Comparison of ENCODE assay signal across 9 cellular contexts in genomic region chr3:10286596-10287295, GRCh38. TPM values are rescaled to one million over a fixed set of nuclear protein-coding genes. Genes with fewer than 3 reads are reported as not detected.
A peak's percentile ranks its signal among the peaks of the same experiment; 100 is the strongest.
DNase-seq lines count a peak whose midpoint lies in the region; ATAC-seq and TF ChIP-seq lines count a peak whose summit lies in the region.
"Had no signal": no experiment of that assay in that cellular context is flagged by ENCODE, and none has a peak within 500 bp of the region (broad histone marks: within the 10 kb centered on the region; RNA-seq: fewer than 3 reads in every experiment).

No MANE protein-coding gene starts in this region.

- no peak overlapping the region for H3K4me3 ChIP-seq in astrocyte of the cerebellum (ENCODE audit: low read depth, low read length)
- H3K4me3 ChIP-seq: pancreas had no signal

- TF ChIP-seq CTCF in astrocyte of the cerebellum (IDR thresholded peaks at IDR 0.05; ENCODE audit: low read depth, low read length, missing control alignments) = peak; percentile 60

- DNase-seq in GDM1 (lab: John Stamatoyannopoulos, UW) = peak; percentile 6
- DNase-seq in M059J (ENCODE audit: low read depth) = peak; percentile 81
- peak; percentile 90 for DNase-seq in astrocyte of the cerebellum (ENCODE audit: low read depth)
- peak; percentile 88 for DNase-seq in kidney glomerular epithelial cell (lab: John Stamatoyannopoulos, UW)
- no peak for DNase-seq in NCI-H774 (lab: John Stamatoyannopoulos, UW)
- DNase-seq in activated CD8-positive, alpha-beta memory T cell treated with anti-CD3 and anti-CD28 coated beads, Interleukin-2, amount 50 U/mL, for 4 hours = no peak

- ATAC-seq in GM21367 (IDR thresholded peaks at IDR 0.05; ENCODE audit: unreplicated experiment) = no peak
- no peak for ATAC-seq in GM18511 (IDR thresholded peaks at IDR 0.05; ENCODE audit: unreplicated experiment)
- ATAC-seq: pancreas had no signal

- in situ Hi-C loops in astrocyte of the cerebellum (cut with HindIII; ENCODE audit: low sequenced_read_pairs) = no loop called here

RNA-seq across cellular contexts. Expression of gene GHRL, which starts 6.0 kb away (rescaled TPM):
- total RNA-seq in M059J (2014; rRNA removed; shearing (Covaris generic)) = not detected in 2 replicates

RNA-seq across cellular contexts. Expression of gene SEC13, which starts 34.2 kb away (rescaled TPM):
- 183 and 201 TPM in 2 replicates for total RNA-seq in M059J (2014; rRNA removed; shearing (Covaris generic))

RNA-seq across cellular contexts. Expression of gene TATDN2, which starts 38.5 kb away (rescaled TPM):
- total RNA-seq in M059J (2014; rRNA removed; shearing (Covaris generic)) = 13.4 and 14.4 TPM in 2 replicates

Comparison
In these comparisons a context has a peak if more than half of its experiments do, and no peak if none do; other contexts are left out.
1. DNase-seq: peak in GDM1 (single experiment), M059J (single experiment), astrocyte of the cerebellum (single experiment) and kidney glomerular epithelial cell (single experiment); none in NCI-H774 (single experiment) and activated CD8-positive, alpha-beta memory T cell treated with anti-CD3 and anti-CD28 coated beads, Interleukin-2, amount 50 U/mL, for 4 hours (single experiment).